Comparison of ENCODE assay signal across 9 cellular contexts in the genomic region with DNA sequence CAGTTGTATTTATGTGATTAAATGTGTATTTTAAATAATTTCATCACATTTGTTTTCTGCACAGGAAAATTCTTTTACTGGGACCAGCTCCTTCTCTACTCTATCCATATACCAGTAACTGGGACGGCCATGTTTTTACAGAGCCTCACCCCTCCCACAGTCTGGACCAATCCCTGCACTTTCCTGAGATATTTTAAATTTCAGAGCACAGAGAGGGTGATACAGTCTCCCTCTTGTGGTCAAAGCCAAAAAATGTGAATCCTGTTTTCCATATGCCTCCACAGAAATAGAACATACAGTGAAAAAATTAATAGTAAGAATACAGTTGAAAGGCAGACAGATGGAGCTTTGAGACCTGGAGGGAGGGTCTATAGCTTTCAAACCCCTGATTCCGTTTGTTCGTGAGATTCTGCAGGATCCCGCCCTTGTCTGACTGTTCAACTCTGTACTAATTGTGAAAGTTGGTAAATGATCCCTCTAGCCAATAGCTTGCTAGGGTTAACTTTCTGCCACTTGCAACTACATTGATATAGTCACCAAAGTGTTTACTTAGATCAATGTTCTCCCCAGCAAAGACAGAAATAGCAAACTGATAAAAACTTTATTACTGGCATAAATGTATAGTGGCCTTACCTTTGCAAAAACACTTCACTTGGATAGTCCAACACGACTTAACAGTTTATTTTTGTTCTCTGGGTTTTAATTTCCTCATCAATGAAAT.
A peak's percentile ranks its signal among the peaks of the same experiment; 100 is the strongest.
DNase-seq lines count a peak whose midpoint lies in the region; ATAC-seq, FAIRE-seq and TF ChIP-seq lines count a peak whose summit lies in the region.
"Had no signal": no experiment of that assay in that cellular context is flagged by ENCODE, and none has a peak within 500 bp of the region (broad histone marks: within the 10 kb centered on the region; RNA-seq: fewer than 3 reads in every experiment).

No MANE protein-coding gene starts in this region.

- no peaks in the 10 kb centered on the region for H3K36me3 Mint-ChIP-seq in stimulated activated effector memory CD8-positive, alpha-beta T cell treated with anti-CD3 and anti-CD28 coated beads, Interleukin-12 subunit alpha, Interleukin-12 subunit beta, amount 100 ng/mL, for 72 hours

- no peaks in the 10 kb centered on the region for H3K4me1 ChIP-seq in lung (ENCODE audit: control insufficient read depth in 2 of 2, insufficient read depth in 2 of 2, low read length in 2 of 2)
- H3K4me1 ChIP-seq: SJSA1 had no signal

- no peaks in the 10 kb centered on the region for H3K36me3 ChIP-seq in lung (ENCODE audit: control insufficient read depth in 2 of 2, insufficient read depth in 2 of 2, low read length in 2 of 2)
- H3K36me3 ChIP-seq: SJSA1 had no signal

- no peak overlapping the region for H3K27ac Mint-ChIP-seq in stimulated activated effector memory CD8-positive, alpha-beta T cell treated with anti-CD3 and anti-CD28 coated beads, Interleukin-12 subunit alpha, Interleukin-12 subunit beta, amount 100 ng/mL, for 72 hours

- no peaks in the 10 kb centered on the region for H3K27me3 ChIP-seq in lung (ENCODE audit: control insufficient read depth, insufficient read depth)
- H3K27me3 ChIP-seq: SJSA1 had no signal

- DNase-seq in EH (ENCODE audit: low read depth) (peak; percentile 18), HTR-8/SVneo (ENCODE audit: insufficient read length, low spot score) (peak; percentile 21), astrocyte of the hippocampus (ENCODE audit: low read depth, low spot score) (peak; percentile 53), lung (ENCODE audit: low spot score) (no peak), NCI-H446 treated with DMSO at 0.1 percent for 48 hours (lab: John Stamatoyannopoulos, UW) (no peak)
- no peak for DNase-seq in stimulated activated effector memory CD8-positive, alpha-beta T cell treated with anti-CD3 and anti-CD28 coated beads, Interleukin-12 subunit alpha, Interleukin-12 subunit beta, amount 100 ng/mL, for 72 hours (ENCODE audit: low spot score in 2 of 2)
- no peak for DNase-seq in stimulated activated CD8-positive, alpha-beta memory T cell treated with anti-CD3 and anti-CD28 coated beads, Interleukin-4, amount 100 ng/mL, for 48 hours

- H3K4me1 Mint-ChIP-seq in stimulated activated effector memory CD8-positive, alpha-beta T cell treated with anti-CD3 and anti-CD28 coated beads, Interleukin-12 subunit alpha, Interleukin-12 subunit beta, amount 100 ng/mL, for 72 hours, result no peaks in the 10 kb centered on the region

- peaks cover 7% of the 10 kb centered on the region for H3K9me3 Mint-ChIP-seq in stimulated activated effector memory CD8-positive, alpha-beta T cell treated with anti-CD3 and anti-CD28 coated beads, Interleukin-12 subunit alpha, Interleukin-12 subunit beta, amount 100 ng/mL, for 72 hours

- 85% methylated on average over 5 of the region's 5 CpGs for WGBS in lung, 2 donors

- no peak overlapping the region for H3K27ac ChIP-seq in lung (ENCODE audit: low read depth in 1 of 2, low read length in 1 of 2)
- H3K27ac ChIP-seq: SJSA1 had no signal

- H3K4me3 ChIP-seq in lung, result no peak overlapping the region
- H3K4me3 ChIP-seq: SJSA1 had no signal

- ATAC-seq in lung (ENCODE audit: insufficient read depth, low FRiP score) (peak; percentile 58), GM18861 (IDR thresholded peaks at IDR 0.05; ENCODE audit: unreplicated experiment) (no peak)
- ATAC-seq in stimulated activated effector memory CD8-positive, alpha-beta T cell treated with anti-CD3 and anti-CD28 coated beads, Interleukin-12 subunit alpha, Interleukin-12 subunit beta, amount 100 ng/mL, for 72 hours, result no peak

- TF ChIP-seq CTCF in lung (IDR thresholded peaks at IDR 0.05; ENCODE audit: control extremely low read depth, extremely low read depth), result no peak

- no peak for FAIRE-seq in HTR-8/SVneo (lab: Jason Lieb, UNC)

- no peak overlapping the region for H3K4me3 Mint-ChIP-seq in stimulated activated effector memory CD8-positive, alpha-beta T cell treated with anti-CD3 and anti-CD28 coated beads, Interleukin-12 subunit alpha, Interleukin-12 subunit beta, amount 100 ng/mL, for 72 hours

- H3K9me3 ChIP-seq in lung (ENCODE audit: control insufficient read depth in 2 of 2, insufficient read depth in 1 of 2, low read length in 1 of 2), result no peaks in the 10 kb centered on the region
- H3K9me3 ChIP-seq: SJSA1 had no signal

Comparison
In these comparisons a context has a peak if more than half of its experiments do, and no peak if none do; other contexts are left out.
1. DNase-seq: peak in EH (single experiment), HTR-8/SVneo (single experiment) and astrocyte of the hippocampus (single experiment); none in lung (single experiment), stimulated activated effector memory CD8-positive, alpha-beta T cell treated with anti-CD3 and anti-CD28 coated beads, Interleukin-12 subunit alpha, Interleukin-12 subunit beta, amount 100 ng/mL, for 72 hours (0 of 2), NCI-H446 treated with DMSO at 0.1 percent for 48 hours (single experiment) and stimulated activated CD8-positive, alpha-beta memory T cell treated with anti-CD3 and anti-CD28 coated beads, Interleukin-4, amount 100 ng/mL, for 48 hours (single experiment).